ENCODE assay signal across 19 cellular contexts in the genomic region with DNA sequence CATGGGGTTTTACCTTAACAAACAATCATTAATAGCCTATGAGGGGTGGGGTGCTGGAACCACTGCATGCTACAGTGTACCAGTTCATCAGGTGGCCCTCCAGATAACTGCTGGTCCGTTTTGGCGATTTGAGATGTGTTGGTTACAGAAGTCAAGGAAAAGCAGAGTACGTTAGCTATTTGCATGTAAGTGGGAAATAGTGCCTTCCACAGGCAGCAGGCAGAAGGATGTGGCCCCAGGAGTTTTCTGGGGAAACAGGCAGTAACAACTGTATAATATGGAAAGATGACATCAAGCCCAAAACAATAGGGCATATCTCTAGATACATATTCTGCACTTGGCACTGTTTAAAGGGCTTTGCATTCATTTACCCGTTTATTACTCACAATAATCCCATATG.
DNase-seq lines count a peak whose midpoint lies in the region; ATAC-seq, FAIRE-seq and TF ChIP-seq lines count a peak whose summit lies in the region.
"Had no signal": no experiment of that assay in that cellular context is flagged by ENCODE, and none has a peak within 500 bp of the region (broad histone marks: within the 10 kb centered on the region; RNA-seq: fewer than 3 reads in every experiment).

No MANE protein-coding gene starts in this region.

- H3K4me1 Mint-ChIP-seq in endodermal cell (peaks cover 3% of the 10 kb centered on the region), natural killer cell (no peaks in the 10 kb centered on the region)

- TF ChIP-seq CTCF in WERI-Rb-1 (IDR thresholded peaks at IDR 0.05; ENCODE audit: low read depth, low read length): peak; percentile 13; the same call in 1 of the 2 replicates
- peak; percentile 38 for TF ChIP-seq CTCF in endodermal cell (conservative IDR thresholded peaks at IDR 0.05)
- TF ChIP-seq CTCF in natural killer cell (IDR thresholded peaks at IDR 0.05): no peak
- no peak for TF ChIP-seq CTCF in sigmoid colon (IDR thresholded peaks at IDR 0.05)

- no peaks in the 10 kb centered on the region for H3K36me3 ChIP-seq in WERI-Rb-1
- no peaks in the 10 kb centered on the region for H3K36me3 ChIP-seq in endodermal cell (ENCODE audit: control insufficient read depth, insufficient read depth, low read length)
- H3K36me3 ChIP-seq in sigmoid colon: no peaks in the 10 kb centered on the region

- H3K27ac Mint-ChIP-seq in endodermal cell (no peak overlapping the region), natural killer cell (no peak overlapping the region)
- H3K27ac Mint-ChIP-seq: CD4-positive, alpha-beta T cell had no signal

- H3K27me3 ChIP-seq in WERI-Rb-1 (ENCODE audit: insufficient read depth, low read depth, severe bottlenecking) (no peaks in the 10 kb centered on the region), endodermal cell (ENCODE audit: control insufficient read depth, insufficient read depth, low read length, poor library complexity, severe bottlenecking) (no peaks in the 10 kb centered on the region), sigmoid colon (no peaks in the 10 kb centered on the region)

- intact Hi-C loops in natural killer cell (cut with micrococcal nuclease) (no loop called here), sigmoid colon (cut with DNase I) (no loop called here)

- no peak overlapping the region for H3K27ac ChIP-seq in WERI-Rb-1
- H3K27ac ChIP-seq in endodermal cell (ENCODE audit: low read depth, low read length): no peak overlapping the region
- no peak overlapping the region for H3K27ac ChIP-seq in sigmoid colon
- H3K27ac ChIP-seq: C4-2B, HL-60 had no signal

- TF ChIP-seq POLR2A in H54 (IDR thresholded peaks at IDR 0.05; ENCODE audit: low read depth, low read length): no peak
- TF ChIP-seq POLR2A in sigmoid colon (IDR thresholded peaks at IDR 0.05): no peak

- 90 to 100% methylated on average over 3 to 4 of the region's 4 CpGs for WGBS in endodermal cell (ENCODE audit: insufficient coverage in 1 of 2, insufficient read length in 1 of 2), 2 experiments
- 79 to 91% methylated on average over 4 of the region's 4 CpGs for WGBS in sigmoid colon, 2 donors

- no peak for TF ChIP-seq EP300 in sigmoid colon (IDR thresholded peaks at IDR 0.05)

- H3K27me3 Mint-ChIP-seq in endodermal cell (ENCODE audit: insufficient read depth) (no peaks in the 10 kb centered on the region), natural killer cell (ENCODE audit: low read depth in 2 of 2) (peaks cover 0 to 2% of the 10 kb centered on the region in 2 donors)

- H3K4me1 ChIP-seq in endodermal cell (ENCODE audit: control insufficient read depth, insufficient read depth, low read length): no peaks in the 10 kb centered on the region
- H3K4me1 ChIP-seq in sigmoid colon: no peaks in the 10 kb centered on the region
- H3K4me1 ChIP-seq: Caco-2 had no signal

- H3K4me3 Mint-ChIP-seq in endodermal cell (no peak overlapping the region), natural killer cell (no peak overlapping the region)
- H3K4me3 Mint-ChIP-seq: CD4-positive, alpha-beta T cell had no signal

- H3K4me3 ChIP-seq in WERI-Rb-1 (ENCODE audit: low read depth, low read length): no peak overlapping the region
- H3K4me3 ChIP-seq in endodermal cell (ENCODE audit: low read length): no peak overlapping the region
- H3K4me3 ChIP-seq in sigmoid colon: no peak overlapping the region
- H3K4me3 ChIP-seq: K562 had no signal

- no peaks in the 10 kb centered on the region for H3K9me3 ChIP-seq in WERI-Rb-1 (ENCODE audit: severe bottlenecking)
- H3K9me3 ChIP-seq in endodermal cell (ENCODE audit: control insufficient read depth, low read length): no peaks in the 10 kb centered on the region
- H3K9me3 ChIP-seq in sigmoid colon: no peaks in the 10 kb centered on the region
- H3K9me3 ChIP-seq: Caco-2 had no signal

- no peak for ATAC-seq in natural killer cell
- ATAC-seq: K562 had no signal

- DNase-seq in H54 (ENCODE audit: insufficient read length, low spot score) (no peak), WERI-Rb-1 (no peak), endodermal cell (no peak), natural killer cell (no peak), sigmoid colon (no peak)
- no peak for DNase-seq in activated CD4-positive, CD25-positive, alpha-beta regulatory T cell (lab: John Stamatoyannopoulos, UW)
- DNase-seq: ACHN; Caco-2; CD4-positive, alpha-beta T cell; H7; IMR-90 had no signal

- no peak overlapping the region for H3K9ac ChIP-seq in endodermal cell (ENCODE audit: extremely low read depth, low read length, poor library complexity, severe bottlenecking)

- H3K36me3 Mint-ChIP-seq in endodermal cell (ENCODE audit: low read depth): no peaks in the 10 kb centered on the region
- no peaks in the 10 kb centered on the region for H3K36me3 Mint-ChIP-seq in natural killer cell

- H3K9me3 Mint-ChIP-seq in endodermal cell: no peaks in the 10 kb centered on the region
- no peaks in the 10 kb centered on the region for H3K9me3 Mint-ChIP-seq in natural killer cell
- H3K9me3 Mint-ChIP-seq: CD4-positive, alpha-beta T cell had no signal

- FAIRE-seq in H54 (lab: Jason Lieb, UNC): peak; percentile 50
- FAIRE-seq: A204.1, D721Med, G401.6, GM12891, GM19239, K562 had no signal

Comparison
In these comparisons a context has a peak if more than half of its experiments do, and no peak if none do; other contexts are left out.
1. CTCF ChIP-seq: peak in WERI-Rb-1 (single experiment) and endodermal cell (single experiment); none in natural killer cell (single experiment) and sigmoid colon (0 of 4).